15 cellular contexts compared by ENCODE assay signal in genomic region chr2:197161738-197162137, GRCh38.
A peak's percentile ranks its signal among the peaks of the same experiment; 100 is the strongest.
DNase-seq lines count a peak whose midpoint lies in the region; TF ChIP-seq lines count a peak whose summit lies in the region.
"Had no signal": no experiment of that assay in that cellular context is flagged by ENCODE, and none has a peak within 500 bp of the region (broad histone marks: within the 10 kb centered on the region; RNA-seq: fewer than 3 reads in every experiment).

No MANE protein-coding gene starts in this region.

- peak; percentile 38 for DNase-seq in Ammon's horn (ENCODE audit: low spot score)
- no peak for DNase-seq in Calu3
- no peak for DNase-seq in activated CD4-positive, alpha-beta memory T cell treated with anti-CD3 and anti-CD28 coated beads, Interleukin-2, amount 10 ng/mL, durations not matched to agents 7 days and 5 days
- DNase-seq in medulla oblongata (ENCODE audit: extremely low spot score) = peak; percentile 52
- DNase-seq in NCI-H2171 treated with DMSO at 0.1 percent for 48 hours (lab: John Stamatoyannopoulos, UW) = no peak
- no peak for DNase-seq in LoVo (ENCODE audit: low spot score)
- DNase-seq in tibial nerve (ENCODE audit: low spot score in 2 of 2) = no peak
- no peak for DNase-seq in H4 (ENCODE audit: low spot score)
- DNase-seq: activated CD8-positive, alpha-beta memory T cell treated with anti-CD3 and anti-CD28 coated beads for 24 hours; brain microvascular endothelial cell; DMS 273 treated with DMSO at 0.1 percent for 48 hours; glutamatergic neuron; lower lobe of right lung; NCI-H1048; NCI-H69 had no signal

- peak overlapping the region; percentile 66 for H3K27ac Mint-ChIP-seq in Calu3 (ENCODE audit: unreplicated experiment)
- H3K27ac Mint-ChIP-seq in activated CD4-positive, alpha-beta memory T cell treated with anti-CD3 and anti-CD28 coated beads, Interleukin-2, amount 10 ng/mL, durations not matched to agents 7 days and 5 days = peak overlapping the region; percentile 17

- no peaks in the 10 kb centered on the region for H3K27me3 ChIP-seq in tibial nerve
- H3K27me3 ChIP-seq: brain microvascular endothelial cell had no signal

- peaks cover 48% of the 10 kb centered on the region for H3K4me1 Mint-ChIP-seq in Calu3 (ENCODE audit: low read depth, unreplicated experiment)
- H3K4me1 Mint-ChIP-seq in activated CD4-positive, alpha-beta memory T cell treated with anti-CD3 and anti-CD28 coated beads, Interleukin-2, amount 10 ng/mL, durations not matched to agents 7 days and 5 days = peaks cover 66% of the 10 kb centered on the region

- WGBS in tibial nerve, 2 donors = 76 to 82% methylated on average over 5 of the region's 5 CpGs

- TF ChIP-seq CTCF in Calu3 (IDR thresholded peaks at IDR 0.05; ENCODE audit: unreplicated experiment) = no peak
- no peak for TF ChIP-seq CTCF in tibial nerve (IDR thresholded peaks at IDR 0.05)

- no peak overlapping the region for H3K27ac ChIP-seq in tibial nerve
- H3K27ac ChIP-seq: brain microvascular endothelial cell, lower lobe of right lung had no signal

- H3K4me3 Mint-ChIP-seq in Calu3 (ENCODE audit: low read depth, unreplicated experiment) = no peak overlapping the region
- H3K4me3 Mint-ChIP-seq in activated CD4-positive, alpha-beta memory T cell treated with anti-CD3 and anti-CD28 coated beads, Interleukin-2, amount 10 ng/mL, durations not matched to agents 7 days and 5 days = no peak overlapping the region

- TF ChIP-seq EP300 in tibial nerve (IDR thresholded peaks at IDR 0.05) = no peak

- peaks cover 10% of the 10 kb centered on the region for H3K36me3 Mint-ChIP-seq in Calu3 (ENCODE audit: insufficient read depth, unreplicated experiment)
- peaks cover 33% of the 10 kb centered on the region for H3K36me3 Mint-ChIP-seq in activated CD4-positive, alpha-beta memory T cell treated with anti-CD3 and anti-CD28 coated beads, Interleukin-2, amount 10 ng/mL, durations not matched to agents 7 days and 5 days (ENCODE audit: low read depth)

- H3K27me3 Mint-ChIP-seq in Calu3 (ENCODE audit: unreplicated experiment) = no peaks in the 10 kb centered on the region
- H3K27me3 Mint-ChIP-seq in activated CD4-positive, alpha-beta memory T cell treated with anti-CD3 and anti-CD28 coated beads, Interleukin-2, amount 10 ng/mL, durations not matched to agents 7 days and 5 days = no peaks in the 10 kb centered on the region

- no peak overlapping the region for H3K4me3 ChIP-seq in tibial nerve
- H3K4me3 ChIP-seq: lower lobe of right lung had no signal

- no peaks in the 10 kb centered on the region for H3K36me3 ChIP-seq in tibial nerve
- H3K36me3 ChIP-seq: brain microvascular endothelial cell, lower lobe of right lung had no signal

- no peak for TF ChIP-seq POLR2A in tibial nerve (IDR thresholded peaks at IDR 0.05)

- BruUV-seq in Calu3 (replicated peaks; lab: Mats Ljungman, UMichigan) = no TSS peak

- intact Hi-C loops in Calu3 (cut with micrococcal nuclease; ENCODE audit: unreplicated experiment) = no loop called here

- no peaks in the 10 kb centered on the region for H3K9me3 ChIP-seq in tibial nerve
- H3K9me3 ChIP-seq: lower lobe of right lung had no signal

- H3K9me3 Mint-ChIP-seq in Calu3 (ENCODE audit: low read depth, unreplicated experiment) = no peaks in the 10 kb centered on the region
- peaks cover 2% of the 10 kb centered on the region for H3K9me3 Mint-ChIP-seq in activated CD4-positive, alpha-beta memory T cell treated with anti-CD3 and anti-CD28 coated beads, Interleukin-2, amount 10 ng/mL, durations not matched to agents 7 days and 5 days

- H3K4me1 ChIP-seq in tibial nerve = peaks cover 0 to 46% (median 19%) of the 10 kb centered on the region in 4 donors

- CTCF ChIA-PET in Calu3 (lab: Charles Lee) = no interaction called here
- CTCF ChIA-PET in activated CD4-positive, alpha-beta memory T cell treated with anti-CD3 and anti-CD28 coated beads, Interleukin-2, amount 10 ng/mL, durations not matched to agents 7 days and 5 days (lab: Charles Lee) = no interaction called here

- POLR2A ChIA-PET in activated CD4-positive, alpha-beta memory T cell treated with anti-CD3 and anti-CD28 coated beads, Interleukin-2, amount 10 ng/mL, durations not matched to agents 7 days and 5 days (lab: Charles Lee) = interaction anchor here (1.5 to 1.7 kb wide), 2 partner anchors 9 to 20 kb away, joined by 3 read pairs; no protein-coding TSS in a partner anchor

Comparison
In these comparisons a context has a peak if more than half of its experiments do, and no peak if none do; other contexts are left out.
1. DNase-seq: peak in Ammon's horn (single experiment) and medulla oblongata (single experiment); none in Calu3 (single experiment), activated CD4-positive, alpha-beta memory T cell treated with anti-CD3 and anti-CD28 coated beads, Interleukin-2, amount 10 ng/mL, durations not matched to agents 7 days and 5 days (single experiment), NCI-H2171 treated with DMSO at 0.1 percent for 48 hours (single experiment), LoVo (single experiment), tibial nerve (0 of 2) and H4 (single experiment).